Comparison of ENCODE assay signal across 8 cellular contexts in genomic region chr1:109980324-109981127, GRCh38. TPM values are rescaled to one million over a fixed set of nuclear protein-coding genes. Genes with fewer than 3 reads are reported as not detected.
DNase-seq lines count a peak whose midpoint lies in the region; ATAC-seq and TF ChIP-seq lines count a peak whose summit lies in the region.

No MANE protein-coding gene starts in this region.

- DNase-seq in heart right ventricle (peak in 1 of 2 donors; percentile 33), cardiac septum (ENCODE audit: low spot score) (no peak), fibroblast of pulmonary artery (ENCODE audit: low read depth) (no peak), tibial nerve (ENCODE audit: low spot score in 2 of 2) (no peak), NOMO-1 treated with dmso at 0.1 percent for 144 hours (lab: John Stamatoyannopoulos, UW; ENCODE audit: unreplicated experiment) (no peak), NCI-H187 treated with DMSO at 0.1 percent for 48 hours (lab: John Stamatoyannopoulos, UW) (no peak), AG08395 (ENCODE audit: low spot score) (no peak)

- WGBS in heart right ventricle, 2 donors = 58 to 67% methylated on average over 8 of the region's 8 CpGs
- WGBS in tibial nerve, 2 donors = 68 to 69% methylated on average over 8 of the region's 8 CpGs

- H3K36me3 ChIP-seq in heart right ventricle (no peaks in the 10 kb centered on the region), tibial nerve (no peaks in the 10 kb centered on the region)

- no peak for TF ChIP-seq POLR2A in tibial nerve (IDR thresholded peaks at IDR 0.05)

- no peak for TF ChIP-seq EP300 in tibial nerve (IDR thresholded peaks at IDR 0.05)

- TF ChIP-seq CTCF in heart right ventricle (IDR thresholded peaks at IDR 0.05) (peak; percentile 23 to 71 (median 53)), fibroblast of pulmonary artery (IDR thresholded peaks at IDR 0.05; ENCODE audit: low read length, missing control alignments) (peak; percentile 48), tibial nerve (IDR thresholded peaks at IDR 0.05) (peak in 3 of 5 experiments; percentile 22 to 50 (median 28))

- H3K27ac ChIP-seq in heart right ventricle (no peak overlapping the region), tibial nerve (peak overlapping the region in 1 of 4 donors; percentile 56)

- intact Hi-C loops in heart right ventricle (cut with DNase I) = loop anchor here in 9 of 10 donors (5.0 to 10.0 kb wide), 12 partner anchors 48 to 436 kb away; partner anchors contain the start of genes GNAI3 (in 6 of the 9), CSF1 (in 3 of the 9) and GSTM4 (in 1 of the 9)
- intact Hi-C loops in cardiac septum (cut with DNase I) = loop anchor here (5.0 kb wide), 5 partner anchors 53 to 433 kb away; partner anchors contain the start of genes CSF1 and GNAI3

- no peaks in the 10 kb centered on the region for H3K9me3 ChIP-seq in heart right ventricle
- no peaks in the 10 kb centered on the region for H3K9me3 ChIP-seq in tibial nerve

- no peak overlapping the region for H3K4me3 ChIP-seq in heart right ventricle
- H3K4me3 ChIP-seq in fibroblast of pulmonary artery (replicated peaks; ENCODE audit: low read depth, low read length) = no peak overlapping the region
- H3K4me3 ChIP-seq in tibial nerve = no peak overlapping the region

- no peak for ATAC-seq in heart right ventricle
- ATAC-seq in SK-N-SH treated with all-trans-retinoic acid at 6 μM for 48 hours = 0 out of 3 replicates have a peak, but pooled peaks have one; percentile 15

- no peaks in the 10 kb centered on the region for H3K27me3 ChIP-seq in heart right ventricle
- H3K27me3 ChIP-seq in tibial nerve = no peaks in the 10 kb centered on the region

- H3K4me1 ChIP-seq in heart right ventricle (peaks cover 3 to 62% (median 35%) of the 10 kb centered on the region in 9 donors), tibial nerve (peaks cover 0 to 74% (median 20%) of the 10 kb centered on the region in 4 donors)

TF ChIP-seq in SK-N-SH treated with all-trans-retinoic acid at 6 μM for 48 hours, 23 proteins besides CTCF, POLR2A, EP300 and RAD21:
- no peak for TF ChIP-seq ZNF565 (CRISPR knock-in tag; conservative IDR thresholded peaks at IDR 0.05; ENCODE audit: low read depth)
- TF ChIP-seq CSRNP3 (CRISPR knock-in tag; IDR thresholded peaks at IDR 0.05) = no peak
- TF ChIP-seq POU6F1 (CRISPR knock-in tag; IDR thresholded peaks at IDR 0.05; ENCODE audit: borderline replicate concordance, low read depth) = no peak

RNA-seq across cellular contexts. Expression of gene AHCYL1, which starts 4.0 kb away (rescaled TPM):
- total RNA-seq in heart right ventricle (10 to 100 TPM; 39.2 to 58.9 (median 48.7) TPM), cardiac septum (53.6 TPM), tibial nerve (10 to 100 TPM; 45.4 to 76.3 (median 55.6) TPM)
- polyA plus RNA-seq in heart right ventricle = 10 to 100 TPM; 21.9 to 24.2 TPM

RNA-seq across cellular contexts. Expression of gene STRIP1, which starts 53.9 kb away (rescaled TPM):
- total RNA-seq in heart right ventricle = 10 to 100 TPM; 13.9 to 23.2 (median 18.9) TPM
- polyA plus RNA-seq in heart right ventricle = 10 to 100 TPM; 10.3 to 12.3 TPM
- total RNA-seq in cardiac septum = 23.8 TPM
- 10 to 100 TPM; 37.7 to 43.5 (median 39.7) TPM for total RNA-seq in tibial nerve
